22 cellular contexts compared by ENCODE assay signal in the genomic region with DNA sequence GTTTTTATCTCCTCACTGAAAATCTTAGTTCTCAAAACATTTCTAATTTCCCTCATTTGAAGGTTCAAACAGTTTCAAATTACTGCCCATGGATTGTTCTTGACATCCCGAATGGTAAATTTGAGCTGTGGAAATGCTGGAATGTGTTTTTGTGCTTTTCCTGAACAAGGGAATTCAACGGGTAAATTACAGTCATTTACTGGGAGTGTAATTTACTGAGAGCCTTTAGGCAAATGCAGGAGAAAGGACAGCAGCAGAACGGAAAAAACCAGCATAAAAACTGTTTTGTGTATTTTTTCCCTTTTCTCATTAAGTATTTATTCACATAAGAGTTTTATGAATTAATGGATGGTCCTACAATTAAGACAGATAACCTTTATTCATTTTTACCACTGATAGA.
DNase-seq lines count a peak whose midpoint lies in the region; ATAC-seq and TF ChIP-seq lines count a peak whose summit lies in the region.
"Had no signal": no experiment of that assay in that cellular context is flagged by ENCODE, and none has a peak within 500 bp of the region (broad histone marks: within the 10 kb centered on the region; RNA-seq: fewer than 3 reads in every experiment).

No MANE protein-coding gene starts in this region.

- no peaks in the 10 kb centered on the region for H3K27me3 ChIP-seq in rectal smooth muscle tissue (ENCODE audit: control insufficient read depth, insufficient read depth, low read length)
- H3K27me3 ChIP-seq in colonic mucosa, result no peaks in the 10 kb centered on the region
- H3K27me3 ChIP-seq: tibial artery had no signal

- H3K36me3 Mint-ChIP-seq in glutamatergic neuron (ENCODE audit: unreplicated experiment), result no peaks in the 10 kb centered on the region

- H3K27ac ChIP-seq in rectal smooth muscle tissue (ENCODE audit: low read depth, low read length), result peak overlapping the region; percentile 65
- H3K27ac ChIP-seq in colonic mucosa, result no peak overlapping the region
- H3K27ac ChIP-seq: A549; BLaER1 treated with 17β-estradiol and CSF1 and Interleukin-3, amounts not matched to agents 10 nM and 100 nM; GM23248; RWPE1; tibial artery had no signal

- H3K9me3 Mint-ChIP-seq in glutamatergic neuron (ENCODE audit: unreplicated experiment), result peaks cover 1% of the 10 kb centered on the region
- H3K9me3 Mint-ChIP-seq: activated CD4-positive, alpha-beta T cell treated with anti-CD3 and anti-CD28 coated beads, Interleukin-2, amount 10 ng/mL, durations not matched to agents 24 days and 14 days had no signal

- peaks cover 34% of the 10 kb centered on the region for H3K4me1 ChIP-seq in rectal smooth muscle tissue (ENCODE audit: control insufficient read depth, insufficient read depth, low read length)
- no peaks in the 10 kb centered on the region for H3K4me1 ChIP-seq in colonic mucosa

- peaks cover 51% of the 10 kb centered on the region for H3K4me1 Mint-ChIP-seq in glutamatergic neuron (ENCODE audit: low read depth, unreplicated experiment)

- no peaks in the 10 kb centered on the region for H3K9me3 ChIP-seq in colonic mucosa
- H3K9me3 ChIP-seq: A549, tibial artery had no signal

- no peaks in the 10 kb centered on the region for H3K27me3 Mint-ChIP-seq in glutamatergic neuron (ENCODE audit: unreplicated experiment)

- TF ChIP-seq CTCF in glutamatergic neuron (IDR thresholded peaks at IDR 0.05; ENCODE audit: partially characterized antibody, unreplicated experiment), result no peak
- no peak for TF ChIP-seq CTCF in colonic mucosa (IDR thresholded peaks at IDR 0.05)

- H3K36me3 ChIP-seq in rectal smooth muscle tissue (ENCODE audit: control insufficient read depth, insufficient read depth, low read length) (no peaks in the 10 kb centered on the region), colonic mucosa (no peaks in the 10 kb centered on the region)
- H3K36me3 ChIP-seq: BLaER1 treated with 17β-estradiol and CSF1 and Interleukin-3, amounts not matched to agents 10 nM and 100 nM; tibial artery had no signal

- DNase-seq in NCI-H1694 treated with DMSO at 0.1 percent for 48 hours (lab: John Stamatoyannopoulos, UW), result peak; percentile 11
- no peak for DNase-seq in NCI-H1694 (lab: John Stamatoyannopoulos, UW)
- peak; percentile 41 for DNase-seq in NCI-H748 treated with DMSO at 0.1 percent for 48 hours (lab: John Stamatoyannopoulos, UW)
- DNase-seq in glutamatergic neuron, result no peak
- DNase-seq in colonic mucosa, result no peak
- DNase-seq: activated CD4-positive, alpha-beta T cell treated with anti-CD3 and anti-CD28 coated beads, Interleukin-2, amount 10 ng/mL, durations not matched to agents 24 days and 14 days; activated gamma-delta T cell treated with Interleukin-2 at 50 U/mL for 16 hours; effector CD8-positive, alpha-beta T cell; kidney glomerular epithelial cell; MV-4-11; nucleus accumbens; right cardiac atrium; stimulated activated CD4-positive, alpha-beta T cell treated with anti-CD3 and anti-CD28 coated beads, Interleukin-15, amount 100 ng/mL, for 24 hours; stimulated activated naive CD4-positive, alpha-beta T cell; tibial artery had no signal

- no peak for ATAC-seq in HG02759 (IDR thresholded peaks at IDR 0.05; ENCODE audit: unreplicated experiment)
- no peak for ATAC-seq in HG03025 (IDR thresholded peaks at IDR 0.05; ENCODE audit: low FRiP score, unreplicated experiment)
- ATAC-seq: A549, right cardiac atrium had no signal

- peak overlapping the region; percentile 78 for H3K27ac Mint-ChIP-seq in glutamatergic neuron (ENCODE audit: unreplicated experiment)
- H3K27ac Mint-ChIP-seq: activated CD4-positive, alpha-beta T cell treated with anti-CD3 and anti-CD28 coated beads, Interleukin-2, amount 10 ng/mL, durations not matched to agents 24 days and 14 days had no signal

- H3K4me3 ChIP-seq in rectal smooth muscle tissue (ENCODE audit: low read length), result no peak overlapping the region
- no peak overlapping the region for H3K4me3 ChIP-seq in colonic mucosa
- H3K4me3 ChIP-seq: A549; BLaER1 treated with 17β-estradiol and CSF1 and Interleukin-3, amounts not matched to agents 10 nM and 100 nM; GM23248; tibial artery had no signal

- intact Hi-C loops in colonic mucosa (cut with DNase I), result no loop called here

- peak overlapping the region; percentile 73 for H3K4me3 Mint-ChIP-seq in glutamatergic neuron (ENCODE audit: unreplicated experiment)
- H3K4me3 Mint-ChIP-seq: activated CD4-positive, alpha-beta T cell treated with anti-CD3 and anti-CD28 coated beads, Interleukin-2, amount 10 ng/mL, durations not matched to agents 24 days and 14 days had no signal

- no peak overlapping the region for H3K9ac ChIP-seq in rectal smooth muscle tissue (ENCODE audit: low read length)
- no peak overlapping the region for H3K9ac ChIP-seq in colonic mucosa (ENCODE audit: low read depth in 2 of 2, low read length in 2 of 2)
- H3K9ac ChIP-seq: BLaER1 treated with 17β-estradiol and CSF1 and Interleukin-3, amounts not matched to agents 10 nM and 100 nM; GM23248 had no signal

Comparison
In these comparisons a context has a peak if more than half of its experiments do, and no peak if none do; other contexts are left out.
1. DNase-seq: peak in NCI-H1694 treated with DMSO at 0.1 percent for 48 hours (single experiment) and NCI-H748 treated with DMSO at 0.1 percent for 48 hours (single experiment); none in NCI-H1694 (single experiment), glutamatergic neuron (single experiment) and colonic mucosa (single experiment).